9 cellular contexts compared by ENCODE assay signal in genomic region chr10:3711918-3712317, GRCh38.
"Had no signal": no experiment of that assay in that cellular context is flagged by ENCODE, and none has a peak within 500 bp of the region (broad histone marks: within the 10 kb centered on the region; RNA-seq: fewer than 3 reads in every experiment).

No MANE protein-coding gene starts in this region.

- ATAC-seq: GM23338, HCT116 had no signal

- H3K4me1 Mint-ChIP-seq: GM23338 had no signal

- H3K4me3 ChIP-seq: GM23248, GM23338, HAP-1 had no signal

- H3K4me3 Mint-ChIP-seq: GM23338, H9, HFFc6 had no signal

- H3K27ac Mint-ChIP-seq: GM23338, H9, HFFc6 had no signal

- DNase-seq: GM23248, GOT3, H7, H9, HCEC 1CT, HFFc6 had no signal

- H3K4me1 ChIP-seq: HAP-1 had no signal

- H3K9me3 ChIP-seq: HAP-1 had no signal

- H3K36me3 ChIP-seq: HAP-1 had no signal

- H3K27ac ChIP-seq: GM23248 had no signal
